27 cellular contexts compared by ENCODE assay signal in genomic region chr15:48678851-48679250, GRCh38.
"Had no signal": no experiment of that assay in that cellular context is flagged by ENCODE, and none has a peak within 500 bp of the region (broad histone marks: within the 10 kb centered on the region; RNA-seq: fewer than 3 reads in every experiment).

No MANE protein-coding gene starts in this region.

- H3K27me3 Mint-ChIP-seq: stimulated activated memory B cell treated with anti-CD40 and anti-IgM and Interleukin-4, amounts not matched to agents 10 μg/mL and 1 μg/mL and 100 μg/mL, for 72 hours; stimulated activated naive B cell treated with anti-CD40 and anti-IgM and Interleukin-4, amounts not matched to agents 10 μg/mL and 1 μg/mL and 100 μg/mL, for 72 hours; stimulated activated naive CD8-positive, alpha-beta T cell treated with anti-CD3 and anti-CD28 coated beads, Interleukin-15, amount 100 ng/mL, for 72 hours had no signal

- H3K4me3 Mint-ChIP-seq: stimulated activated effector memory CD8-positive, alpha-beta T cell treated with anti-CD3 and anti-CD28 coated beads, Interleukin-12 subunit alpha, Interleukin-12 subunit beta, amount 100 ng/mL, for 72 hours; stimulated activated memory B cell treated with anti-CD40 and anti-IgM and Interleukin-4, amounts not matched to agents 10 μg/mL and 1 μg/mL and 100 μg/mL, for 72 hours; stimulated activated naive B cell treated with anti-CD40 and anti-IgM and Interleukin-4, amounts not matched to agents 10 μg/mL and 1 μg/mL and 100 μg/mL, for 72 hours; stimulated activated naive CD8-positive, alpha-beta T cell treated with anti-CD3 and anti-CD28 coated beads, Interleukin-15, amount 100 ng/mL, for 72 hours; stimulated activated naive CD8-positive, alpha-beta T cell treated with anti-CD3 and anti-CD28 coated beads, Interleukin-15, Interleukin-2, amounts not matched to agents 100 ng/mL and 50 ng/mL, for 24 hours; type B pancreatic cell had no signal

- DNase-seq: stimulated activated CD4-positive, alpha-beta T cell treated with anti-CD3 and anti-CD28 coated beads, Interleukin-2, amount 100 ng/mL, for 48 hours; stimulated activated CD4-positive, alpha-beta T cell treated with anti-CD3 and anti-CD28 coated beads, Interleukin-4, amount 100 ng/mL, for 1 hour; stimulated activated CD4-positive, alpha-beta T cell treated with anti-CD3 and anti-CD28 coated beads, Interleukin-4, amount 100 ng/mL, for 24 hours; stimulated activated CD4-positive, alpha-beta T cell treated with anti-CD3 and anti-CD28 coated beads, Interleukin-4, amount 100 ng/mL, for 4 hours; stimulated activated CD8-positive, alpha-beta memory T cell treated with anti-CD3 and anti-CD28 coated beads, Interleukin-4, amount 100 ng/mL, for 48 hours; stimulated activated naive B cell treated with anti-CD40 and anti-IgM and Interleukin-4, amounts not matched to agents 10 μg/mL and 1 μg/mL and 100 μg/mL, for 72 hours; stimulated activated naive CD4-positive, alpha-beta T cell; stimulated activated naive CD4-positive, alpha-beta T cell treated with Interleukin-2 at 50 U/mL for 16 hours; stimulated activated naive CD8-positive, alpha-beta T cell treated with anti-CD3 and anti-CD28 coated beads, Interleukin-15, amount 100 ng/mL, for 72 hours; stimulated activated naive CD8-positive, alpha-beta T cell treated with anti-CD3 and anti-CD28 coated beads, Interleukin-15, Interleukin-2, amounts not matched to agents 100 U/mL and 50 U/mL, for 24 hours; stomach; substantia nigra; testis; thyroid gland; tibial artery; transverse colon; upper lobe of left lung; upper lobe of right lung; uterus had no signal

- H3K4me1 Mint-ChIP-seq: stimulated activated effector memory CD8-positive, alpha-beta T cell treated with anti-CD3 and anti-CD28 coated beads, Interleukin-12 subunit alpha, Interleukin-12 subunit beta, amount 100 ng/mL, for 72 hours; stimulated activated memory B cell treated with anti-CD40 and anti-IgM and Interleukin-4, amounts not matched to agents 10 μg/mL and 1 μg/mL and 100 μg/mL, for 72 hours; stimulated activated naive B cell treated with anti-CD40 and anti-IgM and Interleukin-4, amounts not matched to agents 10 μg/mL and 1 μg/mL and 100 μg/mL, for 72 hours; stimulated activated naive CD8-positive, alpha-beta T cell treated with anti-CD3 and anti-CD28 coated beads, Interleukin-15, amount 100 ng/mL, for 72 hours had no signal

- H3K27ac ChIP-seq: stomach, suprapubic skin, testis, thoracic aorta, thyroid gland, tibial artery, tibial nerve, transverse colon, upper lobe of left lung, upper lobe of right lung, uterus, vagina had no signal

- H3K4me1 ChIP-seq: suprapubic skin, testis, thyroid gland, tibial artery, tibial nerve, transverse colon, upper lobe of left lung, upper lobe of right lung, uterus, vagina had no signal

- H3K4me3 ChIP-seq: stomach, suprapubic skin, testis, thoracic aorta, thyroid gland, tibial artery, tibial nerve, transverse colon, upper lobe of left lung, upper lobe of right lung, uterus, vagina had no signal

- H3K9me3 ChIP-seq: stomach, suprapubic skin, testis, thoracic aorta, thyroid gland, tibial artery, tibial nerve, transverse colon, upper lobe of left lung, upper lobe of right lung, uterus, vagina had no signal

- ATAC-seq: stimulated activated effector memory CD8-positive, alpha-beta T cell treated with anti-CD3 and anti-CD28 coated beads, Interleukin-12 subunit alpha, Interleukin-12 subunit beta, amount 100 ng/mL, for 72 hours; stimulated activated memory B cell treated with anti-CD40 and anti-IgM and Interleukin-4, amounts not matched to agents 10 μg/mL and 1 μg/mL and 100 μg/mL, for 72 hours; stimulated activated naive B cell treated with anti-CD40 and anti-IgM and Interleukin-4, amounts not matched to agents 10 μg/mL and 1 μg/mL and 100 μg/mL, for 72 hours; stimulated activated naive CD8-positive, alpha-beta T cell treated with anti-CD3 and anti-CD28 coated beads, Interleukin-15, amount 100 ng/mL, for 72 hours; stimulated activated naive CD8-positive, alpha-beta T cell treated with anti-CD3 and anti-CD28 coated beads, Interleukin-15, Interleukin-2, amounts not matched to agents 100 U/mL and 50 U/mL, for 24 hours; upper lobe of right lung had no signal

- H3K27me3 ChIP-seq: stomach, suprapubic skin, testis, thyroid gland, tibial artery, tibial nerve, transverse colon, upper lobe of left lung, upper lobe of right lung, uterus, vagina had no signal

- H3K36me3 Mint-ChIP-seq: stimulated activated effector memory CD8-positive, alpha-beta T cell treated with anti-CD3 and anti-CD28 coated beads, Interleukin-12 subunit alpha, Interleukin-12 subunit beta, amount 100 ng/mL, for 72 hours; stimulated activated memory B cell treated with anti-CD40 and anti-IgM and Interleukin-4, amounts not matched to agents 10 μg/mL and 1 μg/mL and 100 μg/mL, for 72 hours; stimulated activated naive B cell treated with anti-CD40 and anti-IgM and Interleukin-4, amounts not matched to agents 10 μg/mL and 1 μg/mL and 100 μg/mL, for 72 hours; type B pancreatic cell had no signal

- H3K36me3 ChIP-seq: stomach, suprapubic skin, thoracic aorta, thyroid gland, tibial artery, tibial nerve, transverse colon, upper lobe of left lung, upper lobe of right lung, uterus, vagina had no signal

- H3K27ac Mint-ChIP-seq: stimulated activated effector memory CD8-positive, alpha-beta T cell treated with anti-CD3 and anti-CD28 coated beads, Interleukin-12 subunit alpha, Interleukin-12 subunit beta, amount 100 ng/mL, for 72 hours; stimulated activated memory B cell treated with anti-CD40 and anti-IgM and Interleukin-4, amounts not matched to agents 10 μg/mL and 1 μg/mL and 100 μg/mL, for 72 hours; stimulated activated naive B cell treated with anti-CD40 and anti-IgM and Interleukin-4, amounts not matched to agents 10 μg/mL and 1 μg/mL and 100 μg/mL, for 72 hours; stimulated activated naive CD8-positive, alpha-beta T cell treated with anti-CD3 and anti-CD28 coated beads, Interleukin-15, Interleukin-2, amounts not matched to agents 100 ng/mL and 50 ng/mL, for 24 hours; type B pancreatic cell had no signal

- H3K9me3 Mint-ChIP-seq: stimulated activated effector memory CD8-positive, alpha-beta T cell treated with anti-CD3 and anti-CD28 coated beads, Interleukin-12 subunit alpha, Interleukin-12 subunit beta, amount 100 ng/mL, for 72 hours; stimulated activated memory B cell treated with anti-CD40 and anti-IgM and Interleukin-4, amounts not matched to agents 10 μg/mL and 1 μg/mL and 100 μg/mL, for 72 hours; stimulated activated naive B cell treated with anti-CD40 and anti-IgM and Interleukin-4, amounts not matched to agents 10 μg/mL and 1 μg/mL and 100 μg/mL, for 72 hours; stimulated activated naive CD8-positive, alpha-beta T cell treated with anti-CD3 and anti-CD28 coated beads, Interleukin-15, amount 100 ng/mL, for 72 hours; stimulated activated naive CD8-positive, alpha-beta T cell treated with anti-CD3 and anti-CD28 coated beads, Interleukin-15, Interleukin-2, amounts not matched to agents 100 ng/mL and 50 ng/mL, for 24 hours; type B pancreatic cell had no signal
